In the genomic region with DNA sequence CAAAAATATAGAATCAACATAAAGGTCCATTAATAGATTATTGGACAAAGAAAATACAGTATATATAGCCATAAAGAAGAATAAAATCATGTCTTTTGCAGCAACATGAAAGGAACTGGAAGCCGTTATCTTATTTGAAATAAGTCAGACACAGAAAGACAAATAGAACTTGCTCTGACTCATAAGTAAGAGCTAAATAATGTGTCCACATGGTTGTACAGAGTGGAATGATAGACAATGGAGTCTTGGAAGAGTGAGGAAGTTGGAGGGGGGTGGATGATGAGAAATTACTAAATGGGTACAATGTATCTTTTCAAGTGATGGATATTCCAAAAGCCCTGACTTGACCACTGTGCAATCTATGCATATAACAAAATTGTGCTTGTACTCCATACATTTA, we compare ENCODE assay signal across 16 cellular contexts.
DNase-seq lines count a peak whose midpoint lies in the region; ATAC-seq and TF ChIP-seq lines count a peak whose summit lies in the region.
"Had no signal": no experiment of that assay in that cellular context is flagged by ENCODE, and none has a peak within 500 bp of the region (broad histone marks: within the 10 kb centered on the region; RNA-seq: fewer than 3 reads in every experiment).

No MANE protein-coding gene starts in this region.

- WGBS in thyroid gland, 2 donors = 89 to 90% methylated on average over 1 of the region's 1 CpG

- H3K27me3 ChIP-seq in thyroid gland = no peaks in the 10 kb centered on the region

- no peak overlapping the region for H3K4me3 ChIP-seq in astrocyte of the spinal cord (ENCODE audit: low read depth, low read length)
- no peak overlapping the region for H3K4me3 ChIP-seq in thyroid gland (replicated peaks in 1 of 3)
- H3K4me3 ChIP-seq: K562 had no signal

- in situ Hi-C loops in astrocyte of the spinal cord (cut with HindIII; ENCODE audit: low sequenced_read_pairs) = no loop called here

- no peak for TF ChIP-seq POLR2A in thyroid gland (IDR thresholded peaks at IDR 0.05)

- no peaks in the 10 kb centered on the region for H3K9me3 ChIP-seq in thyroid gland

- intact Hi-C loops in thyroid gland (cut with DNase I) = no loop called here

- TF ChIP-seq CTCF in astrocyte of the spinal cord (IDR thresholded peaks at IDR 0.05; ENCODE audit: low read depth, low read length) = no peak
- no peak for TF ChIP-seq CTCF in thyroid gland (IDR thresholded peaks at IDR 0.05)

- DNase-seq in H4 (ENCODE audit: low spot score) = peak; percentile 85
- DNase-seq in NCI-H226 = peak; percentile 48
- DNase-seq in astrocyte of the spinal cord (ENCODE audit: low read depth, low spot score) = peak; percentile 23
- DNase-seq in iris pigment epithelial cell (ENCODE audit: low read depth) = peak; percentile 5
- DNase-seq in hypothalamus (lab: John Stamatoyannopoulos, UW) = no peak
- no peak for DNase-seq in thyroid gland
- DNase-seq: CD4-positive, alpha-beta memory T cell; H7; NCI-H1048; NCI-H1694 treated with DMSO at 0.1 percent for 48 hours; NCI-H446 treated with DMSO at 0.1 percent for 48 hours; NCI-H748 treated with DMSO at 0.1 percent for 48 hours; SHP77; SW 1271 had no signal

- H3K27ac ChIP-seq in thyroid gland = no peak overlapping the region

- no peaks in the 10 kb centered on the region for H3K4me1 ChIP-seq in thyroid gland

- ATAC-seq in GM21717 (IDR thresholded peaks at IDR 0.05; ENCODE audit: unreplicated experiment) = no peak
- ATAC-seq: K562 had no signal

- H3K36me3 ChIP-seq in thyroid gland = no peaks in the 10 kb centered on the region

Comparison
In these comparisons a context has a peak if more than half of its experiments do, and no peak if none do; other contexts are left out.
1. DNase-seq: peak in H4 (single experiment), NCI-H226 (single experiment), astrocyte of the spinal cord (single experiment) and iris pigment epithelial cell (single experiment); none in hypothalamus (0 of 51) and thyroid gland (0 of 2).